In the genomic region with DNA sequence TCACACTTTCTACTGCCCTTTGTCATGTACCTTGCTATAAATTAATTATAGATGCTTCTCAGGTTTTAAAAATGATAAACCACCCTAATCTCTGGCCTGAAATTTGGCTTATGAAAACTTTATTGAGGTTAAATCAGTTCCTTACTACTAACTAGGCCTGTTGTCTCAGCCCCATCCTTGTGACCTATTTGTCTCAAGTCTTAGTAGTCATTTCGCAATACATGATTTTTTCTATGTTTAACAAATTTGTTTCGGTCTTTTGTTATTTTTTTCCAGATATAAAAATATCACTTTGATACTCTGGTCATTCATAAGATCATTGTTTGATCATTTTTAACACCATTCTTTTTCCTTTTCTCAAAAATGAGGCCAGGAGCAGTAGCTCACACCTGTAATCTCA, we compare ENCODE assay signal across 15 cellular contexts.
"Had no signal": no experiment of that assay in that cellular context is flagged by ENCODE, and none has a peak within 500 bp of the region (broad histone marks: within the 10 kb centered on the region; RNA-seq: fewer than 3 reads in every experiment).

No MANE protein-coding gene starts in this region.

- H3K4me3 ChIP-seq: coronary artery, gastroesophageal sphincter, prostate gland, spleen, stomach had no signal

- H3K27me3 Mint-ChIP-seq: activated naive CD4-positive, alpha-beta T cell treated with anti-CD3 and anti-CD28 coated beads, Interleukin-2, amount 10 ng/mL, durations not matched to agents 7 days and 5 days had no signal

- H3K9me3 ChIP-seq: gastroesophageal sphincter, prostate gland, stomach had no signal

- H3K4me1 ChIP-seq: gastroesophageal sphincter, prostate gland, spleen, stomach had no signal

- H3K36me3 ChIP-seq: gastroesophageal sphincter, prostate gland, spleen, stomach, WERI-Rb-1 had no signal

- H3K27me3 ChIP-seq: gastroesophageal sphincter, spleen, stomach had no signal

- H3K27ac Mint-ChIP-seq: activated naive CD4-positive, alpha-beta T cell treated with anti-CD3 and anti-CD28 coated beads, Interleukin-2, amount 10 ng/mL, durations not matched to agents 7 days and 5 days; activated T-helper 2 cell treated with anti-CD3 and anti-CD28 coated beads, Interferon-gamma antibody, Interleukin-2, Interleukin-4, amounts not matched to agents 10 μg/mL and 5 μg/mL and 100 μg/mL, durations not matched to agents 14 hours and 24 hours and 36 hours; T-helper 1 cell treated with Interleukin-12 subunit alpha and Interleukin-12 subunit beta and Interleukin-4 antibody, amounts not matched to agents 30 μg/mL and 1 μg/mL, for 36 hours had no signal

- H3K4me3 Mint-ChIP-seq: activated naive CD4-positive, alpha-beta T cell treated with anti-CD3 and anti-CD28 coated beads, Interleukin-2, amount 10 ng/mL, durations not matched to agents 7 days and 5 days; T-helper 1 cell treated with Interleukin-12 subunit alpha and Interleukin-12 subunit beta and Interleukin-4 antibody, amounts not matched to agents 30 μg/mL and 1 μg/mL, for 36 hours had no signal

- H3K27ac ChIP-seq: coronary artery, gastroesophageal sphincter, prostate gland, spleen, stomach, WERI-Rb-1 had no signal

- ATAC-seq: gastroesophageal sphincter, sciatic nerve had no signal

- H3K36me3 Mint-ChIP-seq: activated naive CD4-positive, alpha-beta T cell treated with anti-CD3 and anti-CD28 coated beads, Interleukin-2, amount 10 ng/mL, durations not matched to agents 7 days and 5 days had no signal

- DNase-seq: activated CD4-positive, alpha-beta T cell treated with anti-CD3 and anti-CD28 coated beads, Interleukin-2, amount 50 U/mL, for 48 hours; activated naive CD4-positive, alpha-beta T cell treated with anti-CD3 and anti-CD28 coated beads, Interleukin-2, amount 10 ng/mL, durations not matched to agents 7 days and 5 days; activated T-cell treated with anti-CD3 and anti-CD28 coated beads, Interleukin-2, amount 50 U/mL, for 1 hour; central memory CD4-positive, alpha-beta T cell; islet precursor cell; midbrain; spleen; stomach; WERI-Rb-1 had no signal

- H3K4me1 Mint-ChIP-seq: activated naive CD4-positive, alpha-beta T cell treated with anti-CD3 and anti-CD28 coated beads, Interleukin-2, amount 10 ng/mL, durations not matched to agents 7 days and 5 days had no signal
